In genomic region chr20:48821261-48821910, GRCh38 we compare ENCODE assay signal across 15 cellular contexts. TPM values are rescaled to one million over a fixed set of nuclear protein-coding genes. Genes with fewer than 3 reads are reported as not detected.
DNase-seq lines count a peak whose midpoint lies in the region; ATAC-seq and TF ChIP-seq lines count a peak whose summit lies in the region.
"Had no signal": no experiment of that assay in that cellular context is flagged by ENCODE, and none has a peak within 500 bp of the region (broad histone marks: within the 10 kb centered on the region; RNA-seq: fewer than 3 reads in every experiment).

No MANE protein-coding gene starts in this region.

- H3K9me3 ChIP-seq in T-helper 17 cell (ENCODE audit: control insufficient read depth, low read length, poor library complexity, severe bottlenecking) (no peaks in the 10 kb centered on the region), lower lobe of right lung (no peaks in the 10 kb centered on the region)
- H3K9me3 ChIP-seq: body of pancreas, prostate gland had no signal

- no peak overlapping the region for H3K4me3 ChIP-seq in lower lobe of right lung
- H3K4me3 ChIP-seq: body of pancreas, GM23248, prostate gland had no signal

- H3K27ac Mint-ChIP-seq in CD14-positive monocyte: peak overlapping the region; percentile 75 to 98 (median 86)
- H3K27ac Mint-ChIP-seq in IgD-negative memory B cell: peak overlapping the region; percentile 88 to 96 (median 91)
- H3K27ac Mint-ChIP-seq in T-helper 17 cell: no peak overlapping the region

- H3K9me3 Mint-ChIP-seq in CD14-positive monocyte (peaks cover 0 to 2% (median 0%) of the 10 kb centered on the region in 7 donors), IgD-negative memory B cell (no peaks in the 10 kb centered on the region)

- no peak for TF ChIP-seq CTCF in CD14-positive monocyte (IDR thresholded peaks at IDR 0.05)
- no peak for TF ChIP-seq CTCF in lower lobe of right lung (IDR thresholded peaks at IDR 0.05)
- no peak for TF ChIP-seq CTCF in omental fat pad (IDR thresholded peaks at IDR 0.05)

- H3K27ac ChIP-seq in lower lobe of right lung: peak overlapping the region; percentile 56
- H3K27ac ChIP-seq: body of pancreas, GM23248, prostate gland had no signal

- peaks cover 16% of the 10 kb centered on the region for H3K27me3 ChIP-seq in lower lobe of right lung (ENCODE audit: low read depth)
- H3K27me3 ChIP-seq: body of pancreas had no signal

- intact Hi-C loops in CD14-positive monocyte (cut with micrococcal nuclease) (loop anchor here (5.0 to 10.0 kb wide), 4 partner anchors 34 to 167 kb away; no protein-coding TSS in a partner anchor), lower lobe of right lung (cut with DNase I) (no loop called here)

- peaks cover 5% of the 10 kb centered on the region for H3K36me3 ChIP-seq in lower lobe of right lung
- H3K36me3 ChIP-seq: prostate gland had no signal

- H3K4me1 ChIP-seq in lower lobe of right lung: peaks cover 83% of the 10 kb centered on the region
- H3K4me1 ChIP-seq: body of pancreas, prostate gland had no signal

- ATAC-seq in T-helper 17 cell: no peak
- ATAC-seq in lower lobe of right lung: no peak
- no peak for ATAC-seq in omental fat pad (ENCODE audit: low FRiP score)
- ATAC-seq: body of pancreas had no signal

- H3K4me1 Mint-ChIP-seq in CD14-positive monocyte (peaks cover 95% of the 10 kb centered on the region), IgD-negative memory B cell (peaks cover 43 to 79% (median 72%) of the 10 kb centered on the region in 3 donors), T-helper 17 cell (peaks cover 78% of the 10 kb centered on the region)

- peak overlapping the region in 1 of 2 donors; percentile 71 for H3K4me3 Mint-ChIP-seq in CD14-positive monocyte
- peak overlapping the region; percentile 83 to 98 (median 94) for H3K4me3 Mint-ChIP-seq in IgD-negative memory B cell
- peak overlapping the region; percentile 96 for H3K4me3 Mint-ChIP-seq in T-helper 17 cell

- no peak for DNase-seq in CD14-positive monocyte (ENCODE audit: low spot score)
- no peak for DNase-seq in T-helper 17 cell
- DNase-seq in lower lobe of right lung: no peak
- DNase-seq in omental fat pad (ENCODE audit: low spot score): no peak
- DNase-seq in HT-29 (ENCODE audit: low spot score): no peak
- no peak for DNase-seq in NCI-H1436 (lab: John Stamatoyannopoulos, UW)
- DNase-seq in NAMALWA (ENCODE audit: low spot score): no peak
- DNase-seq: activated CD8-positive, alpha-beta memory T cell treated with anti-CD3 and anti-CD28 coated beads, Interleukin-2, amount 50 U/mL, for 48 hours; body of pancreas; GM23248; hypothalamus; mesendoderm; stimulated activated naive CD4-positive, alpha-beta T cell treated with Interleukin-2 at 50 U/mL for 16 hours had no signal

- H3K27me3 Mint-ChIP-seq in CD14-positive monocyte (ENCODE audit: low read depth in 3 of 3): no peaks in the 10 kb centered on the region
- no peaks in the 10 kb centered on the region for H3K27me3 Mint-ChIP-seq in IgD-negative memory B cell
- H3K27me3 Mint-ChIP-seq in T-helper 17 cell: no peaks in the 10 kb centered on the region

- H3K36me3 Mint-ChIP-seq in CD14-positive monocyte (peaks cover 53 to 68% of the 10 kb centered on the region in 2 donors), IgD-negative memory B cell (peaks cover 6% of the 10 kb centered on the region), T-helper 17 cell (ENCODE audit: low read depth) (peaks cover 4% of the 10 kb centered on the region)

RNA-seq across cellular contexts. Expression of gene PREX1, which starts 6.4 kb away (rescaled TPM):
- polyA plus RNA-seq in CD14-positive monocyte (10 to 100 TPM; 24.3 to 27.5 TPM), IgD-negative memory B cell (41.7 TPM)
- total RNA-seq in T-helper 17 cell (100 to 1,000 TPM; 188 to 200 TPM), lower lobe of right lung (78.2 TPM), omental fat pad (100 to 1,000 TPM in 1 of 4 donors, 10 to 100 TPM in 3; 29.5 to 121 (median 40.9) TPM)
- 0.05 and 0.31 TPM in 2 replicates for total RNA-seq in HT-29 (2014; rRNA removed; shearing (Covaris generic))

Comparison
In these comparisons a context has a peak if more than half of its experiments do, and no peak if none do; other contexts are left out.
1. RNA of gene PREX1, which starts 6.4 kb away (total RNA-seq): 188 to 200 TPM in T-helper 17 cell, 78.2 TPM in lower lobe of right lung (single experiment) and 29.5 to 121 TPM in omental fat pad; 0.05 to 0.31 TPM in HT-29; every median in the first group is over 10 times any median in the second.